ENCODE assay signal across 1 cellular context in genomic region chr7:44533301-44534055, GRCh38.
TF ChIP-seq lines count a peak whose summit lies in the region.

No MANE protein-coding gene starts in this region.

TF ChIP-seq in GM23338, 12 proteins besides CTCF, POLR2A, EP300 and RAD21 (continued from another document):
- TF ChIP-seq REST (IDR thresholded peaks at IDR 0.05; ENCODE audit: unreplicated experiment) (no peak), JUNB (IDR thresholded peaks at IDR 0.05; ENCODE audit: unreplicated experiment) (no peak), EZH2 (IDR thresholded peaks at IDR 0.05; ENCODE audit: low read depth, unreplicated experiment) (no peak), ETS1 (IDR thresholded peaks at IDR 0.05) (no peak), ZNF462 (CRISPR knock-in tag; IDR thresholded peaks at IDR 0.05) (no peak), EZH2phosphoT487 (IDR thresholded peaks at IDR 0.05; ENCODE audit: unreplicated experiment) (no peak), NANOG (IDR thresholded peaks at IDR 0.05; ENCODE audit: borderline replicate concordance) (no peak), STAT1 (IDR thresholded peaks at IDR 0.05; ENCODE audit: unreplicated experiment) (no peak)
